In genomic region chr6:164098857-164099534, GRCh38 we compare ENCODE assay signal across 11 cellular contexts.
DNase-seq lines count a peak whose midpoint lies in the region; ATAC-seq, FAIRE-seq and TF ChIP-seq lines count a peak whose summit lies in the region.
"Had no signal": no experiment of that assay in that cellular context is flagged by ENCODE, and none has a peak within 500 bp of the region (broad histone marks: within the 10 kb centered on the region; RNA-seq: fewer than 3 reads in every experiment).

No MANE protein-coding gene starts in this region.

- H3K9me3 ChIP-seq in gastroesophageal sphincter (no peaks in the 10 kb centered on the region), pancreas (no peaks in the 10 kb centered on the region)
- H3K9me3 ChIP-seq: left lung had no signal

- intact Hi-C loops in pancreas (cut with DNase I): no loop called here

- 52 to 63% methylated on average over 6 to 10 of the region's 16 CpGs for WGBS in gastroesophageal sphincter (ENCODE audit: low coverage in 1 of 2), 2 donors
- 54 to 59% methylated on average over 16 of the region's 16 CpGs for WGBS in pancreas, 2 donors

- H3K4me3 ChIP-seq in astrocyte of the spinal cord (ENCODE audit: low read depth, low read length) (no peak overlapping the region), gastroesophageal sphincter (no peak overlapping the region), pancreas (no peak overlapping the region)
- H3K4me3 ChIP-seq: left lung had no signal

- no peak for TF ChIP-seq POLR2A in gastroesophageal sphincter (IDR thresholded peaks at IDR 0.05)

- H3K4me1 ChIP-seq in gastroesophageal sphincter (peaks cover 0 to 5% (median 0%) of the 10 kb centered on the region in 3 donors), pancreas (no peaks in the 10 kb centered on the region)

- DNase-seq in Daoy (ENCODE audit: low read depth): peak; percentile 49
- peak; percentile 28 for DNase-seq in astrocyte of the spinal cord (ENCODE audit: low read depth, low spot score)
- peak in 3 of 6 donors; percentile 34 to 68 (median 53) for DNase-seq in pancreas
- no peak for DNase-seq in kidney glomerular epithelial cell (lab: John Stamatoyannopoulos, UW)
- DNase-seq in NCI-H146 treated with DMSO at 0.1 percent for 48 hours (lab: John Stamatoyannopoulos, UW; ENCODE audit: unreplicated experiment): no peak
- DNase-seq: effector CD8-positive, alpha-beta T cell; left lung; NCI-H2171 had no signal

- no peaks in the 10 kb centered on the region for H3K36me3 ChIP-seq in gastroesophageal sphincter
- no peaks in the 10 kb centered on the region for H3K36me3 ChIP-seq in pancreas
- H3K36me3 ChIP-seq: left lung had no signal

- no peak overlapping the region for H3K27ac ChIP-seq in gastroesophageal sphincter
- no peak overlapping the region for H3K27ac ChIP-seq in pancreas

- in situ Hi-C loops in astrocyte of the spinal cord (cut with HindIII; ENCODE audit: low sequenced_read_pairs): no loop called here

- TF ChIP-seq CTCF in astrocyte of the spinal cord (IDR thresholded peaks at IDR 0.05; ENCODE audit: low read depth, low read length): no peak
- TF ChIP-seq CTCF in gastroesophageal sphincter (IDR thresholded peaks at IDR 0.05): no peak
- TF ChIP-seq CTCF in pancreas (IDR thresholded peaks at IDR 0.05): no peak

- FAIRE-seq in pancreas (lab: Jason Lieb, UNC): no peak

- TF ChIP-seq EP300 in gastroesophageal sphincter (IDR thresholded peaks at IDR 0.05): no peak

- ATAC-seq in gastroesophageal sphincter: peak; percentile 42
- ATAC-seq in pancreas: peak; percentile 60 to 91 (median 76)
- no peak for ATAC-seq in HG02884 (IDR thresholded peaks at IDR 0.05; ENCODE audit: unreplicated experiment)
- ATAC-seq in HG03432 (IDR thresholded peaks at IDR 0.05; ENCODE audit: unreplicated experiment): no peak

- H3K27me3 ChIP-seq in gastroesophageal sphincter (no peaks in the 10 kb centered on the region), pancreas (no peaks in the 10 kb centered on the region)
- H3K27me3 ChIP-seq: left lung had no signal

Comparison
In these comparisons a context has a peak if more than half of its experiments do, and no peak if none do; other contexts are left out.
1. DNase-seq: peak in Daoy (single experiment) and astrocyte of the spinal cord (single experiment); none in kidney glomerular epithelial cell (single experiment) and NCI-H146 treated with DMSO at 0.1 percent for 48 hours (single experiment).
2. ATAC-seq: peak in gastroesophageal sphincter (single experiment) and pancreas (4 of 4); none in HG02884 (single experiment) and HG03432 (single experiment).